27 cellular contexts compared by ENCODE assay signal in genomic region chr2:29590211-29590610, GRCh38.
"Had no signal": no experiment of that assay in that cellular context is flagged by ENCODE, and none has a peak within 500 bp of the region (broad histone marks: within the 10 kb centered on the region; RNA-seq: fewer than 3 reads in every experiment).

No MANE protein-coding gene starts in this region.

- ATAC-seq: activated naive CD4-positive, alpha-beta T cell treated with anti-CD3 and anti-CD28 coated beads, Interleukin-2, amount 50 U/mL, for 72 hours; activated naive CD8-positive, alpha-beta T cell treated with anti-CD3 and anti-CD28 coated beads, Interleukin-2, amount 50 U/mL, for 24 hours; activated T-cell treated with anti-CD3 and anti-CD28 coated beads, Interleukin-2, amount 50 U/mL, for 4 hours; activated T-cell treated with anti-CD3 and anti-CD28 coated beads, Interleukin-2, amount 50 U/mL, for 72 hours; activated T-helper 17 cell treated with anti-CD3 and anti-CD28 coated beads, Interleukin-2, amount 50 U/mL, for 72 hours; body of pancreas had no signal

- DNase-seq: activated effector memory CD4-positive, alpha-beta T cell treated with anti-CD3 and anti-CD28 coated beads, Interleukin-2, amount 50 U/mL, for 16 hours; activated effector memory CD4-positive, alpha-beta T cell treated with Interleukin-2 at 50 U/mL for 16 hours; activated gamma-delta T cell; activated gamma-delta T cell treated with Interleukin-2 at 50 U/mL for 16 hours; activated naive CD4-positive, alpha-beta T cell; activated naive CD4-positive, alpha-beta T cell treated with anti-CD3 and anti-CD28 coated beads for 36 hours; activated naive CD4-positive, alpha-beta T cell treated with anti-CD3 and anti-CD28 coated beads, Interleukin-2, amount 10 ng/mL, durations not matched to agents 7 days and 5 days; activated naive CD4-positive, alpha-beta T cell treated with anti-CD3 and anti-CD28 coated beads, Interleukin-2, amount 50 U/mL, for 16 hours; activated naive CD4-positive, alpha-beta T cell treated with Interleukin-2 at 50 U/mL for 16 hours; activated naive CD8-positive, alpha-beta T cell treated with anti-CD3 and anti-CD28 coated beads for 36 hours; activated naive CD8-positive, alpha-beta T cell treated with anti-CD3 and anti-CD28 coated beads, Interleukin-2, amount 10 ng/mL, durations not matched to agents 7 days and 5 days; activated naive CD8-positive, alpha-beta T cell treated with anti-CD3 and anti-CD28 coated beads, Interleukin-2, amount 50 U/mL, for 24 hours; activated T-cell treated with anti-CD3 and anti-CD28 coated beads, Interleukin-2, amount 50 U/mL, for 1 hour; activated T-cell treated with anti-CD3 and anti-CD28 coated beads, Interleukin-2, amount 50 U/mL, for 24 hours; activated T-cell treated with anti-CD3 and anti-CD28 coated beads, Interleukin-2, amount 50 U/mL, for 4 hours; activated T-cell treated with anti-CD3 and anti-CD28 coated beads, Interleukin-2, amount 50 U/mL, for 48 hours; activated T-cell treated with anti-CD3 and anti-CD28 coated beads, Interleukin-2, amount 50 U/mL, for 72 hours; adrenal gland; amniotic stem cell; aorta; body of pancreas; brain microvascular endothelial cell; caudate nucleus; central memory CD4-positive, alpha-beta T cell; cerebellar nuclear complex had no signal
